In the genomic region with DNA sequence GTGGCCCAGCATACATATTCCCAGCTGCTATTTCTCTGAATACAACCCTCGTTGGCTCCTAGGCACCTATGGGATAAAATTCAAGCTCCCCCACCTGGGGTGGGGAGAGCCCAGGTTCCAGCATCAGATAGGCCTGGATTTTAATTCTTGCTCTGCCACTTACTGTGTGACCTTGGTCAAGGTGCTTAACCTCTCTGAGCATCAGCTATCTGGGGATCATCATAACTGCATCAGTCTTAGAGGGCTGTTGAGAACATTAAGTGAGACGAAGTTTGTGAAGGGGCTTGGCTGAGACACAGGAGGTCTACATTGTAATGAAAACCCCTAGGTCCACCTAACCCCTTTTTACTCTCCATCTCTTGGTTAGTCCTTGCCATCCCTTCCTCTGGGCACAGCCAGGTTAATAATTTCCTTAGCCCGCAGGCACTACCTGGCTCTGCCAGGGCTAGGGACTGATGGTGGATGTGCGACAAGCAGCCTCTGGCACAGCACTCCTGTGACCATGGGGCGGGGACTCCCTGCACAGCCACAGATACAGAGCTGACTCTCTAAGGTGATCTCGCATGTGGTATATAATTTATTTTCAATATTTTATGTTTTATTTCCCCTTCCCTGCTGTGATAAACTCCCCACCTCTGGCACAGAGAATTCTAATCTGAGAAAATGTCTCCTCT, we compare ENCODE assay signal across 27 cellular contexts.
DNase-seq lines count a peak whose midpoint lies in the region; ATAC-seq, FAIRE-seq and TF ChIP-seq lines count a peak whose summit lies in the region.
"Had no signal": no experiment of that assay in that cellular context is flagged by ENCODE, and none has a peak within 500 bp of the region (broad histone marks: within the 10 kb centered on the region; RNA-seq: fewer than 3 reads in every experiment).

No MANE protein-coding gene starts in this region.

- H3K56ac ChIP-seq in H1 (replicated peaks; ENCODE audit: insufficient read length, low read depth, low read length): no peak overlapping the region

- no peak overlapping the region for H3K4me3 ChIP-seq in H1 (ENCODE audit: extremely low read depth in 1 of 4, insufficient read depth in 2 of 4, low read depth in 3 of 4, low read length in 4 of 4)
- H3K4me3 ChIP-seq: GM23248 had no signal

- H2AFZ ChIP-seq in H1 (ENCODE audit: low read length): no peak overlapping the region
- H2AFZ ChIP-seq: GM23248 had no signal

- H2AK5ac ChIP-seq in H1 (ENCODE audit: low read depth, low read length): no peak overlapping the region

- intact Hi-C loops in cardiac septum (cut with DNase I): no loop called here
- intact Hi-C loops in Right ventricle myocardium superior (cut with DNase I): no loop called here
- intact Hi-C loops in sciatic nerve (cut with DNase I): no loop called here

- H3K23ac ChIP-seq in H1 (ENCODE audit: insufficient read length): no peak overlapping the region

- H2BK20ac ChIP-seq in H1 (ENCODE audit: low read length): no peak overlapping the region

- TF ChIP-seq POLR2A in H1 (IDR thresholded peaks at IDR 0.05; ENCODE audit: control extremely low read depth in 1 of 2, low read depth in 2 of 2, low read length in 2 of 2): no peak

- H4K8ac ChIP-seq in H1 (ENCODE audit: extremely low read depth, insufficient read depth, low read length): peak overlapping the region; percentile 16; the same call in 1 of the 2 replicates

- peak; percentile 19 for DNase-seq in cardiac septum (ENCODE audit: low spot score)
- no peak for DNase-seq in Right ventricle myocardium superior
- DNase-seq in H1 (ENCODE audit: low read depth in 1 of 2, low spot score in 2 of 2): no peak
- DNase-seq in sciatic nerve (ENCODE audit: low spot score): peak; percentile 23
- no peak for DNase-seq in GM19239 (ENCODE audit: insufficient read length, low spot score)
- DNase-seq in OCI-M2 (lab: John Stamatoyannopoulos, UW; ENCODE audit: unreplicated experiment): no peak
- DNase-seq: ACHN; BE2C; CD8-positive, alpha-beta memory T cell; DMS79 treated with DMSO at 0.1 percent for 48 hours; GF-D8; GM23248; H9; HFFc6; KG1; MM.1S; NCI-H2029; NCI-H446; NCI-H526; SIG-M5; SK-N-SH had no signal

- no peak overlapping the region for H3K4ac ChIP-seq in H1 (replicated peaks; ENCODE audit: insufficient read length, low read depth, low read length)

- POLR2A ChIA-PET in H1 (lab: Charles Lee; ENCODE audit: partially characterized antibody): interaction anchor here (1.2 kb wide), 1 partner anchor 11 kb away, joined by 3 read pairs; no protein-coding TSS in a partner anchor

- FAIRE-seq in H1 (lab: Jason Lieb, UNC) (no peak), GM19239 (lab: Jason Lieb, UNC) (no peak)
- FAIRE-seq: GM12891, HTR-8/SVneo had no signal

- WGBS in H1 (ENCODE audit: extremely low coverage in 1 of 2, insufficient coverage in 1 of 2, insufficient read length in 1 of 2, insufficient replicate concordance in 2 of 2, low coverage in 1 of 2, low lambda C conversion rate in 2 of 2, missing lambda C conversion rate in 1 of 2), 2 experiments: 91% methylated on average over 6 of the region's 6 CpGs; no CpG with 5 or more reads in 1 of the 2 experiments

- TF ChIP-seq CTCF in H1 (IDR thresholded peaks at IDR 0.05; ENCODE audit: control extremely low read depth in 1 of 3, insufficient read depth in 1 of 3, low read depth in 1 of 3, low read length in 3 of 3): no peak

- no peaks in the 10 kb centered on the region for H3K79me2 ChIP-seq in H1 (ENCODE audit: control insufficient read depth in 1 of 2, insufficient read depth in 2 of 2, low read length in 2 of 2)

- no peak overlapping the region for H3K9ac ChIP-seq in H1 (replicated peaks in 1 of 4; ENCODE audit: extremely low read depth in 1 of 4, low read depth in 3 of 4, low read length in 3 of 4)
- H3K9ac ChIP-seq: GM23248, SK-N-SH had no signal

- H2BK120ac ChIP-seq in H1 (replicated peaks; ENCODE audit: low read depth, low read length): no peak overlapping the region

- H4K20me1 ChIP-seq in H1 (replicated peaks in 1 of 2; ENCODE audit: control insufficient read depth in 1 of 2, insufficient read depth in 2 of 2, low read length in 2 of 2): no peaks in the 10 kb centered on the region

- H3K23me2 ChIP-seq in H1 (ENCODE audit: low read depth, low read length): no peaks in the 10 kb centered on the region

- H3K9me3 ChIP-seq in H1 (ENCODE audit: insufficient read depth in 2 of 2, low read depth in 1 of 2, low read length in 1 of 2): no peaks in the 10 kb centered on the region
- H3K9me3 ChIP-seq: BE2C, SK-N-SH had no signal

- H3K27me3 ChIP-seq in H1 (replicated peaks in 1 of 4; ENCODE audit: control insufficient read depth in 3 of 4, extremely low read depth in 1 of 4, insufficient read depth in 3 of 4, low read length in 3 of 4): no peaks in the 10 kb centered on the region
- H3K27me3 ChIP-seq: BE2C had no signal

- 0 out of 2 replicates have a peak overlapping the region, but pooled peaks have one; percentile 31 for H2BK12ac ChIP-seq in H1 (ENCODE audit: low read depth, low read length)

- no peak for TF ChIP-seq EP300 in H1 (IDR thresholded peaks at IDR 0.05; ENCODE audit: borderline replicate concordance in 1 of 2, low read depth in 2 of 2, low read length in 2 of 2)

- CTCF ChIA-PET in H1 (lab: Charles Lee; ENCODE audit: partially characterized antibody): interaction anchor here (0.6 to 5.9 kb wide), 9 partner anchors 9 to 613 kb away, joined by 3 to 64 read pairs (median 4); no protein-coding TSS in a partner anchor

- no peaks in the 10 kb centered on the region for H3K36me3 ChIP-seq in H1 (ENCODE audit: control insufficient read depth in 2 of 4, insufficient read depth in 4 of 4, low read length in 3 of 4)
- H3K36me3 ChIP-seq: BE2C had no signal

- ATAC-seq in Right ventricle myocardium superior (ENCODE audit: poor library complexity): no peak
- no peak for ATAC-seq in sciatic nerve
- no peak for ATAC-seq in GM19023 (IDR thresholded peaks at IDR 0.05; ENCODE audit: unreplicated experiment)
- ATAC-seq: Panc1 had no signal

- H4K91ac ChIP-seq in H1 (replicated peaks; ENCODE audit: insufficient read length, low read length): no peak overlapping the region

- no peak overlapping the region for H3K27ac ChIP-seq in H1 (ENCODE audit: low read depth, low read length)
- H3K27ac ChIP-seq: 22Rv1, GM23248, RWPE1 had no signal

- no peak overlapping the region for H2BK5ac ChIP-seq in H1 (ENCODE audit: low read depth, low read length)

- no peak overlapping the region for H3K4me2 ChIP-seq in H1 (ENCODE audit: insufficient read depth in 1 of 2, low read depth in 2 of 2, low read length in 2 of 2)
- H3K4me2 ChIP-seq: SK-N-SH had no signal

- H3K79me1 ChIP-seq in H1 (ENCODE audit: low read depth, low read length): no peaks in the 10 kb centered on the region

- no peak overlapping the region for H3K14ac ChIP-seq in H1 (ENCODE audit: insufficient read length)

- no peak overlapping the region for H4K5ac ChIP-seq in H1 (ENCODE audit: insufficient read length, low read depth, low read length)

- no peak overlapping the region for H2BK15ac ChIP-seq in H1 (ENCODE audit: low read length)

- no peak for TF ChIP-seq RAD21 in H1 (IDR thresholded peaks at IDR 0.05 in 1 of 2, conservative IDR thresholded peaks at IDR 0.05 in 1 of 2; ENCODE audit: low read depth in 2 of 2, low read length in 2 of 2)

- H3K18ac ChIP-seq in H1 (ENCODE audit: extremely low read depth, low read length): no peak overlapping the region

- H3K4me1 ChIP-seq in H1 (replicated peaks in 1 of 4; ENCODE audit: control insufficient read depth in 3 of 4, insufficient read depth in 4 of 4, low read length in 3 of 4): peaks cover 5 to 14% (median 11%) of the 10 kb centered on the region in 4 experiments
- H3K4me1 ChIP-seq: BE2C had no signal

TF ChIP-seq in H1, 55 proteins besides CTCF, POLR2A, EP300 and RAD21:
- TF ChIP-seq CREB1 (IDR thresholded peaks at IDR 0.05) (no peak), KDM1A (IDR thresholded peaks at IDR 0.05; ENCODE audit: borderline replicate concordance, low read length) (peak; percentile 60; the same call in 1 of the 2 replicates)
TF ChIP-seq in H1: peak in this region for 1.

Comparison
In these comparisons a context has a peak if more than half of its experiments do, and no peak if none do; other contexts are left out.
1. DNase-seq: peak in cardiac septum (single experiment) and sciatic nerve (single experiment); none in Right ventricle myocardium superior (single experiment), H1 (0 of 2), GM19239 (single experiment) and OCI-M2 (single experiment).